26 cellular contexts compared by ENCODE assay signal in the genomic region with DNA sequence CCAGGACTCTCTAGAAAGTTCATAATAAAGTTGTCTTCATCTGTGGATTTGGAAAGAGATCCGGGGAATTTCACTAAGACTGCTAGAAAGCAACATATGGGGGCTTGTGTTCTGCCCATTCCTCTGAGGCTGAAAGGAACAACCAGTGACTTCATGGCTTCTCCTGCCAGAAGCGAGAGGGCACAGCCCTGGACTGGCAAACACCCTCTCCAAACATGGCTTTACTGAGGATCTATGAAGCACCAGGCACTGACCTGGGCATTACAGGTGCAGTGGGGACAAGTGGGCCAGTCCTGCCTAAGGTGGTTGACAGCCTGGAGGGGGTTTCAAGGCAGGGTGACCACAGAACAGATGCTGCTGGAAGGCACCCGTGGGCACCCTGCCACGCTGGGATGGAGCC.
DNase-seq lines count a peak whose midpoint lies in the region; ATAC-seq, FAIRE-seq and TF ChIP-seq lines count a peak whose summit lies in the region.
"Had no signal": no experiment of that assay in that cellular context is flagged by ENCODE, and none has a peak within 500 bp of the region (broad histone marks: within the 10 kb centered on the region; RNA-seq: fewer than 3 reads in every experiment).

No MANE protein-coding gene starts in this region.

- H3K9ac ChIP-seq in H1 (replicated peaks in 1 of 4; ENCODE audit: extremely low read depth in 1 of 4, low read depth in 3 of 4, low read length in 3 of 4) (no peak overlapping the region), trophoblast cell (ENCODE audit: low read length) (peak overlapping the region; percentile 29)
- H3K9ac ChIP-seq: BLaER1 treated with 17β-estradiol and CSF1 and Interleukin-3, amounts not matched to agents 10 nM and 100 nM had no signal

- H2BK12ac ChIP-seq in H1 (ENCODE audit: low read depth, low read length) (no peak overlapping the region), trophoblast cell (ENCODE audit: low read length) (no peak overlapping the region)

- no peak overlapping the region for H2BK5ac ChIP-seq in H1 (ENCODE audit: low read depth, low read length)
- no peak overlapping the region for H2BK5ac ChIP-seq in trophoblast cell (ENCODE audit: low read depth, low read length, poor library complexity)

- CTCF ChIA-PET in H1 (lab: Charles Lee; ENCODE audit: partially characterized antibody), result interaction anchor here (0.6 to 1.0 kb wide), 3 partner anchors 12 to 20 kb away, joined by 3 read pairs; no protein-coding TSS in a partner anchor
- CTCF ChIA-PET in CD8-positive, alpha-beta memory T cell (lab: Charles Lee), result no interaction called here

- no peak overlapping the region for H3K4ac ChIP-seq in H1 (replicated peaks; ENCODE audit: insufficient read length, low read depth, low read length)
- H3K4ac ChIP-seq in trophoblast cell (ENCODE audit: low read depth, low read length), result no peak overlapping the region

- H4K91ac ChIP-seq in H1 (replicated peaks; ENCODE audit: insufficient read length, low read length), result no peak overlapping the region
- no peak overlapping the region for H4K91ac ChIP-seq in trophoblast cell (ENCODE audit: low read depth, low read length)

- TF ChIP-seq EP300 in H1 (IDR thresholded peaks at IDR 0.05; ENCODE audit: borderline replicate concordance in 1 of 2, low read depth in 2 of 2, low read length in 2 of 2) (no peak), upper lobe of left lung (IDR thresholded peaks at IDR 0.05) (no peak)

- no peak overlapping the region for H2BK20ac ChIP-seq in H1 (ENCODE audit: low read length)

- H3K36me3 ChIP-seq in H1 (ENCODE audit: control insufficient read depth in 2 of 4, insufficient read depth in 4 of 4, low read length in 3 of 4) (no peaks in the 10 kb centered on the region), trophoblast cell (ENCODE audit: control insufficient read depth in 1 of 2, insufficient read depth in 2 of 2, low read length in 2 of 2) (no peaks in the 10 kb centered on the region), upper lobe of left lung (no peaks in the 10 kb centered on the region)
- H3K36me3 ChIP-seq in CD8-positive, alpha-beta memory T cell (ENCODE audit: insufficient read depth, low read length), result no peaks in the 10 kb centered on the region
- H3K36me3 ChIP-seq: BE2C; BLaER1 treated with 17β-estradiol and CSF1 and Interleukin-3, amounts not matched to agents 10 nM and 100 nM; HAP-1 had no signal

- no peak for ATAC-seq in T-helper 17 cell
- ATAC-seq in upper lobe of left lung (ENCODE audit: low FRiP score in 2 of 2), result peak; percentile 12 to 32
- ATAC-seq: A549, GM23338 had no signal

- no peaks in the 10 kb centered on the region for H3K4me1 Mint-ChIP-seq in T-helper 17 cell
- H3K4me1 Mint-ChIP-seq in CD8-positive, alpha-beta memory T cell, result no peaks in the 10 kb centered on the region

- H3K4me3 Mint-ChIP-seq in T-helper 17 cell, result no peak overlapping the region
- no peak overlapping the region for H3K4me3 Mint-ChIP-seq in CD8-positive, alpha-beta memory T cell
- H3K4me3 Mint-ChIP-seq: CD14-positive monocyte; CD4-positive, alpha-beta T cell; GM23338; HFFc6 had no signal

- H4K5ac ChIP-seq in H1 (ENCODE audit: insufficient read length, low read depth, low read length), result peak overlapping the region; percentile 12

- H2AFZ ChIP-seq in H1 (ENCODE audit: low read length), result no peak overlapping the region
- no peak overlapping the region for H2AFZ ChIP-seq in trophoblast cell (ENCODE audit: insufficient read depth, low read length, poor library complexity)
- H2AFZ ChIP-seq: GM23338 had no signal

- H3K79me1 ChIP-seq in H1 (ENCODE audit: low read depth, low read length) (no peaks in the 10 kb centered on the region), trophoblast cell (ENCODE audit: low read length) (no peaks in the 10 kb centered on the region)

- no peak overlapping the region for H3K56ac ChIP-seq in H1 (replicated peaks; ENCODE audit: insufficient read length, low read depth, low read length)

- H3K27ac ChIP-seq in H1 (ENCODE audit: low read depth, low read length) (no peak overlapping the region), trophoblast cell (ENCODE audit: low read depth, low read length) (no peak overlapping the region), upper lobe of left lung (no peak overlapping the region)
- H3K27ac ChIP-seq in CD8-positive, alpha-beta memory T cell (ENCODE audit: low read depth, low read length), result no peak overlapping the region
- H3K27ac ChIP-seq: A549; BLaER1 treated with 17β-estradiol and CSF1 and Interleukin-3, amounts not matched to agents 10 nM and 100 nM had no signal

- H3K4me2 ChIP-seq in H1 (ENCODE audit: insufficient read depth in 1 of 2, low read depth in 2 of 2, low read length in 2 of 2), result no peak overlapping the region
- H3K4me2 ChIP-seq in trophoblast cell (ENCODE audit: low read length), result no peak overlapping the region
- H3K4me2 ChIP-seq: A549; BLaER1 treated with 17β-estradiol and CSF1 and Interleukin-3, amounts not matched to agents 10 nM and 100 nM; GM23338 had no signal

- H3K18ac ChIP-seq in H1 (ENCODE audit: extremely low read depth, low read length) (no peak overlapping the region), trophoblast cell (ENCODE audit: low read length) (no peak overlapping the region)

- TF ChIP-seq POLR2A in H1 (IDR thresholded peaks at IDR 0.05; ENCODE audit: control extremely low read depth in 1 of 2, low read depth in 2 of 2, low read length in 2 of 2) (no peak), upper lobe of left lung (IDR thresholded peaks at IDR 0.05) (no peak)

- H4K12ac ChIP-seq in trophoblast cell (ENCODE audit: low read depth, low read length), result no peak overlapping the region

- H3K4me1 ChIP-seq in H1 (replicated peaks in 1 of 4; ENCODE audit: control insufficient read depth in 3 of 4, insufficient read depth in 4 of 4, low read length in 3 of 4) (peaks cover 0 to 6% (median 3%) of the 10 kb centered on the region in 4 experiments; a peak in 3 of 7 replicates), trophoblast cell (ENCODE audit: control insufficient read depth in 1 of 2, insufficient read depth in 2 of 2, low read length in 2 of 2) (no peaks in the 10 kb centered on the region), upper lobe of left lung (no peaks in the 10 kb centered on the region)
- H3K4me1 ChIP-seq in CD8-positive, alpha-beta memory T cell (ENCODE audit: insufficient read depth, low read length), result no peaks in the 10 kb centered on the region
- H3K4me1 ChIP-seq: A549, BE2C, Caco-2, HAP-1 had no signal

- H3K14ac ChIP-seq in H1 (ENCODE audit: insufficient read length) (no peak overlapping the region), trophoblast cell (ENCODE audit: low read length) (no peak overlapping the region)

- no peak for DNase-seq in T-helper 17 cell
- DNase-seq in H1 (ENCODE audit: low read depth in 1 of 2, low spot score in 2 of 2), result no peak
- no peak for DNase-seq in trophoblast cell
- DNase-seq in upper lobe of left lung, result no peak
- no peak for DNase-seq in NCI-H774 (lab: John Stamatoyannopoulos, UW)
- no peak for DNase-seq in CD8-positive, alpha-beta memory T cell
- DNase-seq in HuH-7 (ENCODE audit: low spot score), result no peak
- DNase-seq: 8988T; ACHN; AML-193; BE2C; Caco-2; CD4-positive, alpha-beta T cell; DMS153; DMS79; EL; GDM1; HFFc6 had no signal

- POLR2A ChIA-PET in H1 (lab: Charles Lee; ENCODE audit: partially characterized antibody), result no interaction called here
- POLR2A ChIA-PET in CD8-positive, alpha-beta memory T cell (lab: Charles Lee), result no interaction called here

- no peaks in the 10 kb centered on the region for H3K23me2 ChIP-seq in H1 (ENCODE audit: low read depth, low read length)

- H3K27ac Mint-ChIP-seq in T-helper 17 cell, result peak overlapping the region; percentile 6
- no peak overlapping the region for H3K27ac Mint-ChIP-seq in CD8-positive, alpha-beta memory T cell
- H3K27ac Mint-ChIP-seq: CD4-positive, alpha-beta T cell; GM23338; HFFc6 had no signal

- no peaks in the 10 kb centered on the region for H4K20me1 ChIP-seq in H1 (replicated peaks in 1 of 2; ENCODE audit: control insufficient read depth in 1 of 2, insufficient read depth in 2 of 2, low read length in 2 of 2)
- H4K20me1 ChIP-seq: BLaER1 treated with 17β-estradiol and CSF1 and Interleukin-3, amounts not matched to agents 10 nM and 100 nM had no signal

- H3K27me3 ChIP-seq in H1 (replicated peaks in 1 of 4; ENCODE audit: control insufficient read depth in 3 of 4, extremely low read depth in 1 of 4, insufficient read depth in 3 of 4, low read length in 3 of 4), result no peaks in the 10 kb centered on the region
- H3K27me3 ChIP-seq in trophoblast cell (ENCODE audit: insufficient read depth, low read length), result no peaks in the 10 kb centered on the region
- H3K27me3 ChIP-seq in upper lobe of left lung, result no peaks in the 10 kb centered on the region
- no peaks in the 10 kb centered on the region for H3K27me3 ChIP-seq in CD8-positive, alpha-beta memory T cell (ENCODE audit: insufficient read depth, low read length, poor library complexity, severe bottlenecking)
- H3K27me3 ChIP-seq: BE2C; BLaER1 treated with 17β-estradiol and CSF1 and Interleukin-3, amounts not matched to agents 10 nM and 100 nM had no signal

- H2BK120ac ChIP-seq in H1 (replicated peaks; ENCODE audit: low read depth, low read length) (no peak overlapping the region), trophoblast cell (ENCODE audit: insufficient read depth, low read length, poor library complexity) (no peak overlapping the region)

- peaks cover 2% of the 10 kb centered on the region for H3K36me3 Mint-ChIP-seq in T-helper 17 cell (ENCODE audit: low read depth)
- H3K36me3 Mint-ChIP-seq in CD8-positive, alpha-beta memory T cell, result no peaks in the 10 kb centered on the region

- TF ChIP-seq RAD21 in H1 (IDR thresholded peaks at IDR 0.05 in 1 of 2, conservative IDR thresholded peaks at IDR 0.05 in 1 of 2; ENCODE audit: low read depth in 2 of 2, low read length in 2 of 2), result no peak

- H2AK5ac ChIP-seq in H1 (ENCODE audit: low read depth, low read length), result no peak overlapping the region
- H2AK5ac ChIP-seq in trophoblast cell (ENCODE audit: low read length), result no peak overlapping the region

- H3K23ac ChIP-seq in H1 (ENCODE audit: insufficient read length), result no peak overlapping the region
- H3K23ac ChIP-seq in trophoblast cell (ENCODE audit: low read length), result no peak overlapping the region

- H3K79me2 ChIP-seq in H1 (ENCODE audit: control insufficient read depth in 1 of 2, insufficient read depth in 2 of 2, low read length in 2 of 2), result no peaks in the 10 kb centered on the region
- no peaks in the 10 kb centered on the region for H3K79me2 ChIP-seq in trophoblast cell (ENCODE audit: control insufficient read depth, insufficient read depth, low read length, poor library complexity)

- TF ChIP-seq CTCF in H1 (IDR thresholded peaks at IDR 0.05; ENCODE audit: control extremely low read depth in 1 of 3, insufficient read depth in 1 of 3, low read depth in 1 of 3, low read length in 3 of 3) (no peak), upper lobe of left lung (IDR thresholded peaks at IDR 0.05) (no peak)

- H3K4me3 ChIP-seq in H1 (ENCODE audit: extremely low read depth in 1 of 4, insufficient read depth in 2 of 4, low read depth in 3 of 4, low read length in 4 of 4) (no peak overlapping the region), trophoblast cell (ENCODE audit: low read depth, low read length) (no peak overlapping the region), upper lobe of left lung (no peak overlapping the region)
- H3K4me3 ChIP-seq in CD8-positive, alpha-beta memory T cell (ENCODE audit: low read length), result no peak overlapping the region
- H3K4me3 ChIP-seq: A549; BLaER1 treated with 17β-estradiol and CSF1 and Interleukin-3, amounts not matched to agents 10 nM and 100 nM; GM23338; HAP-1 had no signal

- H3K9me3 Mint-ChIP-seq in CD8-positive, alpha-beta memory T cell, result peaks cover 0 to 2% (median 0%) of the 10 kb centered on the region in 5 donors
- H3K9me3 Mint-ChIP-seq: CD4-positive, alpha-beta T cell; GM23338 had no signal

- FAIRE-seq in H1 (lab: Jason Lieb, UNC), result no peak
- FAIRE-seq: A549, GM12891, GM18507, H54 had no signal

- H4K8ac ChIP-seq in H1 (ENCODE audit: extremely low read depth, insufficient read depth, low read length), result no peak overlapping the region
- H4K8ac ChIP-seq in trophoblast cell (ENCODE audit: low read depth, low read length), result no peak overlapping the region

- no peaks in the 10 kb centered on the region for H3K9me3 ChIP-seq in T-helper 17 cell (ENCODE audit: control insufficient read depth, low read length, poor library complexity, severe bottlenecking)
- H3K9me3 ChIP-seq in H1 (ENCODE audit: insufficient read depth in 2 of 2, low read depth in 1 of 2, low read length in 1 of 2), result no peaks in the 10 kb centered on the region
- peaks cover 4% of the 10 kb centered on the region for H3K9me3 ChIP-seq in trophoblast cell (ENCODE audit: insufficient read depth, low read depth, low read length)
- no peaks in the 10 kb centered on the region for H3K9me3 ChIP-seq in upper lobe of left lung
- H3K9me3 ChIP-seq in CD8-positive, alpha-beta memory T cell (ENCODE audit: low read length), result no peaks in the 10 kb centered on the region
- H3K9me3 ChIP-seq: A549; BE2C; BLaER1 treated with 17β-estradiol and CSF1 and Interleukin-3, amounts not matched to agents 10 nM and 100 nM; Caco-2; HAP-1 had no signal

- WGBS in H1 (ENCODE audit: extremely low coverage in 1 of 2, insufficient coverage in 1 of 2, insufficient read length in 1 of 2, insufficient replicate concordance in 2 of 2, low coverage in 1 of 2, low lambda C conversion rate in 2 of 2, missing lambda C conversion rate in 1 of 2), 2 experiments, result 93% methylated on average over 3 of the region's 4 CpGs; no CpG with 5 or more reads in 1 of the 2 experiments
- whole genome bisulfite sequencing in trophoblast cell (ENCODE audit: extremely low coverage, insufficient coverage, insufficient read length), result no CpG with 5 or more reads among the region's 4 CpGs
- 85 to 94% methylated on average over 4 of the region's 4 CpGs for WGBS in upper lobe of left lung, 2 donors

- no peak overlapping the region for H2BK15ac ChIP-seq in H1 (ENCODE audit: low read length)

- peaks cover 44% of the 10 kb centered on the region for H3K27me3 Mint-ChIP-seq in T-helper 17 cell
- H3K27me3 Mint-ChIP-seq in CD8-positive, alpha-beta memory T cell, result peaks cover 11 to 12% of the 10 kb centered on the region in 2 donors
